8 cellular contexts compared by ENCODE assay signal in genomic region chr3:185936814-185937688, GRCh38. TPM values are rescaled to one million over a fixed set of nuclear protein-coding genes. Genes with fewer than 3 reads are reported as not detected.
DNase-seq lines count a peak whose midpoint lies in the region; ATAC-seq and TF ChIP-seq lines count a peak whose summit lies in the region.

No MANE protein-coding gene starts in this region.

- TF ChIP-seq CTCF in RWPE2 (IDR thresholded peaks at IDR 0.05; ENCODE audit: poor library complexity, severe bottlenecking) (no peak), nephron progenitor cell (IDR thresholded peaks at IDR 0.05) (no peak)

- peaks cover 23% of the 10 kb centered on the region for H3K4me1 ChIP-seq in RWPE2 (ENCODE audit: insufficient read depth, poor library complexity, severe bottlenecking)

- peak overlapping the region; percentile 100 for H3K27ac Mint-ChIP-seq in nephron progenitor cell
- H3K27ac Mint-ChIP-seq in stimulated activated naive CD8-positive, alpha-beta T cell treated with anti-CD3 and anti-CD28 coated beads, Interleukin-15, Interleukin-2, amounts not matched to agents 100 ng/mL and 50 ng/mL, for 24 hours, result peak overlapping the region; percentile 100

- peaks cover 38% of the 10 kb centered on the region for H3K4me1 Mint-ChIP-seq in nephron progenitor cell
- peaks cover 46% of the 10 kb centered on the region for H3K4me1 Mint-ChIP-seq in stimulated activated naive CD8-positive, alpha-beta T cell treated with anti-CD3 and anti-CD28 coated beads, Interleukin-15, Interleukin-2, amounts not matched to agents 100 ng/mL and 50 ng/mL, for 24 hours (ENCODE audit: low read depth)

- H3K36me3 Mint-ChIP-seq in nephron progenitor cell (ENCODE audit: low read depth), result peaks cover 18% of the 10 kb centered on the region
- peaks cover 61% of the 10 kb centered on the region for H3K36me3 Mint-ChIP-seq in stimulated activated naive CD8-positive, alpha-beta T cell treated with anti-CD3 and anti-CD28 coated beads, Interleukin-15, Interleukin-2, amounts not matched to agents 100 ng/mL and 50 ng/mL, for 24 hours (ENCODE audit: low read depth)

- peak overlapping the region; percentile 85 for H3K27ac ChIP-seq in RWPE2 (ENCODE audit: poor library complexity, severe bottlenecking)

- no peaks in the 10 kb centered on the region for H3K27me3 ChIP-seq in H7 (ENCODE audit: control insufficient read depth, insufficient read depth, low read length)
- H3K27me3 ChIP-seq in MG63, result no peaks in the 10 kb centered on the region
- H3K27me3 ChIP-seq in RWPE2 (ENCODE audit: insufficient read depth, poor library complexity, severe bottlenecking), result no peaks in the 10 kb centered on the region

- no peaks in the 10 kb centered on the region for H3K36me3 ChIP-seq in H7 (replicated peaks; ENCODE audit: control insufficient read depth, insufficient read depth, low read length)
- H3K36me3 ChIP-seq in MG63, result peaks cover 40% of the 10 kb centered on the region
- peaks cover 55% of the 10 kb centered on the region for H3K36me3 ChIP-seq in RWPE2 (ENCODE audit: low read depth)

- DNase-seq in DMS79 (lab: John Stamatoyannopoulos, UW) (peak; percentile 46), H7 (peak; percentile 86), MG63 (peak; percentile 86), RWPE2 (ENCODE audit: low spot score) (peak; percentile 86), fibroblast of the conjunctiva (ENCODE audit: low read depth) (peak; percentile 77), nephron progenitor cell (peak; percentile 88)
- DNase-seq in activated effector memory CD4-positive, alpha-beta T cell treated with Interleukin-2 at 50 U/mL for 16 hours, result peak; percentile 81

- peak overlapping the region; percentile 100 for H3K4me3 Mint-ChIP-seq in nephron progenitor cell
- peak overlapping the region; percentile 100 for H3K4me3 Mint-ChIP-seq in stimulated activated naive CD8-positive, alpha-beta T cell treated with anti-CD3 and anti-CD28 coated beads, Interleukin-15, Interleukin-2, amounts not matched to agents 100 ng/mL and 50 ng/mL, for 24 hours

- H3K4me3 ChIP-seq in H7 (ENCODE audit: insufficient read depth, low read depth, low read length), result peak overlapping the region; percentile 100
- peak overlapping the region; percentile 97 for H3K4me3 ChIP-seq in MG63
- peak overlapping the region; percentile 89 for H3K4me3 ChIP-seq in RWPE2 (ENCODE audit: severe bottlenecking)

- ATAC-seq in RWPE2 (ENCODE audit: low read depth), result peak; percentile 57

- H3K9me3 ChIP-seq in MG63 (peaks cover 3% of the 10 kb centered on the region; the same call in 1 of the 2 replicates), RWPE2 (ENCODE audit: severe bottlenecking) (no peaks in the 10 kb centered on the region)

- peaks cover 21% of the 10 kb centered on the region for H3K9me3 Mint-ChIP-seq in nephron progenitor cell
- H3K9me3 Mint-ChIP-seq in stimulated activated naive CD8-positive, alpha-beta T cell treated with anti-CD3 and anti-CD28 coated beads, Interleukin-15, Interleukin-2, amounts not matched to agents 100 ng/mL and 50 ng/mL, for 24 hours, result no peaks in the 10 kb centered on the region

- peaks cover 3% of the 10 kb centered on the region for H3K27me3 Mint-ChIP-seq in nephron progenitor cell (ENCODE audit: low read depth, poor library complexity)
- peaks cover 6% of the 10 kb centered on the region for H3K27me3 Mint-ChIP-seq in stimulated activated naive CD8-positive, alpha-beta T cell treated with anti-CD3 and anti-CD28 coated beads, Interleukin-15, Interleukin-2, amounts not matched to agents 100 ng/mL and 50 ng/mL, for 24 hours

RNA-seq across cellular contexts. Expression of gene TRA2B, which starts 0.8 kb away (rescaled TPM):
- 204 and 252 TPM in 2 replicates for total RNA-seq in H7 (2014; rRNA removed; shearing (Covaris generic))
- total RNA-seq in MG63 (2014; rRNA removed; shearing (Covaris generic); ENCODE audit: low replicate concordance), result 158 and 271 TPM in 2 replicates

Comparison
In these comparisons a context has a peak if more than half of its experiments do, and no peak if none do; other contexts are left out.
1. Peak in every context shown above with its lines: DNase-seq, ATAC-seq, H3K4me3 ChIP-seq and H3K27ac ChIP-seq.